In the genomic region with DNA sequence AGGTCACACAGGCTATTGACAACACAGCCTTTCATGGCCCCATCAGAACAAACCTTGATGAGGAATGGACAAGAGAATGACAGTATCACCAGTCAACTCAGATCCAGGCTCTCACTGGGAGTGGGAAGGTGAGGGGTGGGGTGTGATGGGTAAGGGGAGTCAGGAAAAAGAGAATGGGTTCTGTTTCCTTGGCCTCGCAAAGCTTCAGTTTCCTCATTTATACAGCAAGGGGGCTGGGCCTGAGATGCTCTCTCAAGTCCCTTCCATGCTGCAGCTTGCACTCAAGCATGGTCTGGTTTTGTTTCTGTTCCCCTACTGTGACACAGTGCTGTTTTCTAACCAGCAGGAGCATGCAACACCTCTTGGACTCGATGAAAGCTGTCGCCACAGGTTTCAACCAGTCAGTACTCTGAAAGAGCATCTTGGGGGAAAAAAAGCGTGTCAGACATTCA, we compare ENCODE assay signal across 10 cellular contexts.
A peak's percentile ranks its signal among the peaks of the same experiment; 100 is the strongest.
DNase-seq lines count a peak whose midpoint lies in the region; ATAC-seq, FAIRE-seq and TF ChIP-seq lines count a peak whose summit lies in the region.
"Had no signal": no experiment of that assay in that cellular context is flagged by ENCODE, and none has a peak within 500 bp of the region (broad histone marks: within the 10 kb centered on the region; RNA-seq: fewer than 3 reads in every experiment).

No MANE protein-coding gene starts in this region.

- H3K9me3 Mint-ChIP-seq in immature natural killer cell, result no peaks in the 10 kb centered on the region

- DNase-seq in D721Med (ENCODE audit: insufficient read length, low spot score) (no peak), mesenteric fat pad (ENCODE audit: low spot score) (no peak), immature natural killer cell (no peak), DMS53 treated with DMSO at 0.1 percent for 48 hours (lab: John Stamatoyannopoulos, UW; ENCODE audit: unreplicated experiment) (no peak)
- DNase-seq: DND-41 had no signal

- H3K4me3 Mint-ChIP-seq in immature natural killer cell, result no peak overlapping the region

- ATAC-seq in GM18517 (IDR thresholded peaks at IDR 0.05; ENCODE audit: unreplicated experiment) (peak; percentile 90), GM21529 (IDR thresholded peaks at IDR 0.05; ENCODE audit: unreplicated experiment) (peak; percentile 91), HG03342 (IDR thresholded peaks at IDR 0.05; ENCODE audit: unreplicated experiment) (peak; percentile 89), esophagus mucosa (peak; percentile 44)

- no peak for TF ChIP-seq CTCF in D721Med (IDR thresholded peaks at IDR 0.05; ENCODE audit: insufficient read depth, missing control alignments)

- H3K27me3 Mint-ChIP-seq in immature natural killer cell (ENCODE audit: low read depth in 3 of 3), result peaks cover 3 to 4% (median 3%) of the 10 kb centered on the region in 3 donors

- no peaks in the 10 kb centered on the region for H3K4me1 Mint-ChIP-seq in immature natural killer cell

- no peak overlapping the region for H3K27ac Mint-ChIP-seq in immature natural killer cell

- no peaks in the 10 kb centered on the region for H3K36me3 Mint-ChIP-seq in immature natural killer cell

- FAIRE-seq in D721Med (lab: Jason Lieb, UNC), result no peak
- FAIRE-seq: RCC 7860 had no signal
